18 cellular contexts compared by ENCODE assay signal in the genomic region with DNA sequence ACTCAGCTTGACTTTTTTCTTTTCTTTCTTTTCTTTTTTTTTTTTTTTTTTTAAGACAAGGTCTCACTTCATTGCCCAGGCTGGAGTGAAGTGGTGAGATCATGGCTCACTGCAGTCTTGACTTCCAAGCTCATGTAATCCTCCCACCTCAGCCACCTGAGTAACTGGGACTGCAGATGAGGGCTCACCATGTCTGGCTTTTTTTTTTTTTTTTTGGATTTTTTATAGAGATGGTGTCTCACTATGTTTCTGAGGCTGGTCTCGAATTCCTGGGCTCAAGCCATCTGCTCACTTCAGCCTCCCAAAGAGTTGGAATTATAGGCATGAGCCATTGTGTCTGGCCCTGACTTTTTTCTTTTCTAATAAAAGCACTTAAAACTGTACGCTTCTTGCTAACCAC.
"Had no signal": no experiment of that assay in that cellular context is flagged by ENCODE, and none has a peak within 500 bp of the region (broad histone marks: within the 10 kb centered on the region; RNA-seq: fewer than 3 reads in every experiment).

No MANE protein-coding gene starts in this region.

- H3K9me3 ChIP-seq: mucosa of descending colon, suprapubic skin, tibial artery, upper lobe of right lung, vagina had no signal

- H3K27ac ChIP-seq: dorsolateral prefrontal cortex, heart left ventricle, suprapubic skin, tibial artery, upper lobe of right lung, vagina had no signal

- H3K4me3 ChIP-seq: dorsolateral prefrontal cortex, heart left ventricle, mucosa of descending colon, suprapubic skin, tibial artery, upper lobe of right lung, vagina had no signal

- H3K36me3 ChIP-seq: heart left ventricle, suprapubic skin, tibial artery, upper lobe of right lung, vagina had no signal

- H3K27me3 ChIP-seq: heart left ventricle, suprapubic skin, tibial artery, upper lobe of right lung, vagina had no signal

- H3K4me1 ChIP-seq: tibial artery, upper lobe of right lung, vagina had no signal

- DNase-seq: cortex of kidney; dorsolateral prefrontal cortex; effector CD8-positive, alpha-beta T cell; foreskin melanocyte; heart left ventricle; hypothalamus; left colon; mucosa of descending colon; naive thymus-derived CD8-positive, alpha-beta T cell; posterior cingulate gyrus; right cardiac atrium; stimulated activated CD4-positive, alpha-beta T cell treated with anti-CD3 and anti-CD28 coated beads, Interleukin-4, amount 100 ng/mL, for 1 hour; stimulated activated CD8-positive, alpha-beta memory T cell treated with anti-CD3 and anti-CD28 coated beads, Interleukin-4, amount 100 ng/mL, for 48 hours; stimulated activated naive CD8-positive, alpha-beta T cell treated with anti-CD3 and anti-CD28 coated beads, Interleukin-15, Interleukin-2, amounts not matched to agents 100 U/mL and 50 U/mL, for 24 hours; tibial artery; upper lobe of right lung had no signal
